ENCODE assay signal across 11 cellular contexts in the genomic region with DNA sequence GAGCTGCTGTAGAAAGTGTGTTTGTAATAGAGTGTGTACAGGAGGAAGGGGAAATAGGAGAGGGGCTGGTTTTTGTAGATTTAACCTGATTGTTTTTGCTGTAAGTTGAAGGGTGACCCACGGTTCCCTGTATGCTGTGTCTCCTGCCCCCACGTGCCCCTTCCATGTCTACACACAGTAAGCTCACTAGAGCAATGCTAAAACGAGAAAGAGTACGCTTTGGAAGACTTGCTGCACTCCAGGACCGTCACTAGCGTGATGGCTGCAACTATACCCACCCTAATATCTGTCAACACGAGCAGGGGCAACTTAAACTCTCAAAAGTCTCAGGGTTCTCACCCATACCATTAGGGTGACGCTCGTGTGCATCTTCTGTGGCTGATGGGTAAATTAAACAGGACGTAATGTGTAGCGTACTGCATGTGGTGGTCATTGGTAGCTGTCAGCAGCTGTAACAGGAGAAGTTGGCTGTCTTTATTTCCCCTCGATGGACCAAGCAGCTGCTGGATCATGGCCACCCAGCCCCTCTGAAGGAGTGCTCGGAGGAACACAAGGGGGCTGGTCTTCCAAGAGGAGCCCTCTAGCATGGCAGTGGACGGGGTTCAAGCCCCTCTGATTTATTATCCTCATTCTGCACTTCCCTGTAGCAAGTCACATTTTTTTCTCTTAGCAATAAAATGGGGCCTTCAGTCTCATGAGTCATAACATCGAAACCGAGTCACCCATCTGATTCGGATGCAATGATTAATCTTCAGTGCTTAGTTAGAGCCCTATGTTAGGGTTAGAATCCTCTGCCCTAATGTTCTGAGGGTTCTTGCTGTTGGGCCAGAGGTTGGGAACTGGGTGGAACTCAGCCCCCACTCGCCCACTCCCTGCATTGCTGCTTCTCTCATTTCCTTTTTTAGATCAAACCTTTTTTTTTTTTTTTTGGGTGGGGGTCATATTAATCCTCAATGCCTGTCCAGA. TPM values are rescaled to one million over a fixed set of nuclear protein-coding genes. Genes with fewer than 3 reads are reported as not detected.
DNase-seq lines count a peak whose midpoint lies in the region; ATAC-seq, FAIRE-seq and TF ChIP-seq lines count a peak whose summit lies in the region.
"Had no signal": no experiment of that assay in that cellular context is flagged by ENCODE, and none has a peak within 500 bp of the region (broad histone marks: within the 10 kb centered on the region; RNA-seq: fewer than 3 reads in every experiment).

No MANE protein-coding gene starts in this region.

- peak overlapping the region; percentile 19 to 92 (median 68) for H3K4me3 Mint-ChIP-seq in CD4-positive, CD25-positive, alpha-beta regulatory T cell
- peak overlapping the region; percentile 65 for H3K4me3 Mint-ChIP-seq in astrocyte (ENCODE audit: unreplicated experiment)
- H3K4me3 Mint-ChIP-seq in naive thymus-derived CD8-positive, alpha-beta T cell, result peak overlapping the region in 6 of 10 donors; percentile 0 to 56 (median 8)

- no peaks in the 10 kb centered on the region for H3K9me3 Mint-ChIP-seq in CD4-positive, CD25-positive, alpha-beta regulatory T cell
- no peaks in the 10 kb centered on the region for H3K9me3 Mint-ChIP-seq in astrocyte (ENCODE audit: unreplicated experiment)
- no peaks in the 10 kb centered on the region for H3K9me3 Mint-ChIP-seq in naive thymus-derived CD8-positive, alpha-beta T cell

- ATAC-seq in CD4-positive, CD25-positive, alpha-beta regulatory T cell (ENCODE audit: low read depth in 2 of 2), result peak; percentile 52 to 63
- ATAC-seq in naive thymus-derived CD8-positive, alpha-beta T cell, result peak in 1 of 2 donors; percentile 17
- ATAC-seq in psoas muscle (no peak), HG02885 (IDR thresholded peaks at IDR 0.05; ENCODE audit: poor library complexity, unreplicated experiment) (no peak)

- no peak overlapping the region for H3K9ac ChIP-seq in astrocyte (ENCODE audit: low read length)

- peaks cover 91% of the 10 kb centered on the region for H3K4me1 ChIP-seq in CD4-positive, CD25-positive, alpha-beta regulatory T cell (ENCODE audit: control insufficient read depth, insufficient read depth, low read length, poor library complexity, severe bottlenecking)
- H3K4me1 ChIP-seq in astrocyte (ENCODE audit: insufficient read depth, low read length) (no peaks in the 10 kb centered on the region), psoas muscle (no peaks in the 10 kb centered on the region)

- peak overlapping the region; percentile 78 to 97 (median 90) for H3K27ac Mint-ChIP-seq in CD4-positive, CD25-positive, alpha-beta regulatory T cell
- H3K27ac Mint-ChIP-seq in astrocyte (ENCODE audit: unreplicated experiment), result peak overlapping the region; percentile 71
- H3K27ac Mint-ChIP-seq in naive thymus-derived CD8-positive, alpha-beta T cell, result peak overlapping the region; percentile 64 to 95 (median 89)

- 57 to 68% (median 61%) methylated on average over 18 of the region's 18 CpGs for WGBS in psoas muscle, 3 donors

- no peak for DNase-seq in CD4-positive, CD25-positive, alpha-beta regulatory T cell
- DNase-seq in HT1080 (ENCODE audit: low read depth) (peak; percentile 24), astrocyte (ENCODE audit: low read depth) (no peak), psoas muscle (no peak), NCI-H1048 (lab: John Stamatoyannopoulos, UW) (no peak), NCI-H345 (lab: John Stamatoyannopoulos, UW) (no peak)
- no peak for DNase-seq in naive thymus-derived CD8-positive, alpha-beta T cell
- DNase-seq: NCI-H1417 treated with DMSO at 0.1 percent for 48 hours had no signal

- peak overlapping the region; percentile 32 for H3K4me3 ChIP-seq in CD4-positive, CD25-positive, alpha-beta regulatory T cell (ENCODE audit: low read depth, low read length)
- H3K4me3 ChIP-seq in astrocyte (ENCODE audit: insufficient read depth, low read depth, low read length) (no peak overlapping the region), psoas muscle (no peak overlapping the region)

- TF ChIP-seq CTCF in astrocyte (IDR thresholded peaks at IDR 0.05; ENCODE audit: insufficient read depth, low read depth, low read length) (no peak), psoas muscle (IDR thresholded peaks at IDR 0.05) (no peak)

- H3K36me3 Mint-ChIP-seq in CD4-positive, CD25-positive, alpha-beta regulatory T cell, result peaks cover 60% of the 10 kb centered on the region
- H3K36me3 Mint-ChIP-seq in astrocyte (ENCODE audit: low read depth, unreplicated experiment), result peaks cover 49% of the 10 kb centered on the region
- H3K36me3 Mint-ChIP-seq in naive thymus-derived CD8-positive, alpha-beta T cell, result peaks cover 0 to 98% (median 12%) of the 10 kb centered on the region in 3 donors

- no peak for FAIRE-seq in astrocyte (lab: Jason Lieb, UNC)
- FAIRE-seq: D721Med, GM19239 had no signal

- H3K27me3 ChIP-seq in CD4-positive, CD25-positive, alpha-beta regulatory T cell (ENCODE audit: control insufficient read depth, insufficient read depth, low read length), result no peaks in the 10 kb centered on the region
- H3K27me3 ChIP-seq in astrocyte (ENCODE audit: insufficient read depth, low read length) (peaks cover 11% of the 10 kb centered on the region), psoas muscle (ENCODE audit: insufficient read depth in 3 of 3, low read length in 2 of 3) (peaks cover 0 to 10% (median 2%) of the 10 kb centered on the region in 3 donors)

- peaks cover 99% of the 10 kb centered on the region for H3K36me3 ChIP-seq in CD4-positive, CD25-positive, alpha-beta regulatory T cell (ENCODE audit: control insufficient read depth, insufficient read depth, low read length)
- H3K36me3 ChIP-seq in astrocyte (ENCODE audit: insufficient read depth, low read length), result no peaks in the 10 kb centered on the region
- H3K36me3 ChIP-seq in psoas muscle (ENCODE audit: insufficient read depth in 1 of 2, low read depth in 1 of 2), result peaks cover 0 to 10% of the 10 kb centered on the region in 2 donors

- H3K4me1 Mint-ChIP-seq in CD4-positive, CD25-positive, alpha-beta regulatory T cell, result peaks cover 40 to 96% (median 66%) of the 10 kb centered on the region in 4 donors
- peaks cover 30% of the 10 kb centered on the region for H3K4me1 Mint-ChIP-seq in astrocyte (ENCODE audit: low read depth, unreplicated experiment)
- H3K4me1 Mint-ChIP-seq in naive thymus-derived CD8-positive, alpha-beta T cell, result peaks cover 59 to 89% (median 87%) of the 10 kb centered on the region in 4 donors

- peak overlapping the region; percentile 49 for H3K27ac ChIP-seq in CD4-positive, CD25-positive, alpha-beta regulatory T cell (ENCODE audit: insufficient read depth, low read length, poor library complexity, severe bottlenecking)
- no peak overlapping the region for H3K27ac ChIP-seq in astrocyte (ENCODE audit: low read depth, low read length)
- H3K27ac ChIP-seq in psoas muscle, result no peak overlapping the region

- no peak overlapping the region for H2AFZ ChIP-seq in astrocyte (ENCODE audit: low read depth, low read length)

- POLR2A ChIA-PET in naive thymus-derived CD8-positive, alpha-beta T cell (lab: Charles Lee), result no interaction called here

- H4K20me1 ChIP-seq in astrocyte (ENCODE audit: insufficient read depth, low read length), result peaks cover 5% of the 10 kb centered on the region

- intact Hi-C loops in psoas muscle (cut with DNase I), result no loop called here

- no peaks in the 10 kb centered on the region for H3K79me2 ChIP-seq in astrocyte (ENCODE audit: insufficient read depth, low read length)

- H3K27me3 Mint-ChIP-seq in CD4-positive, CD25-positive, alpha-beta regulatory T cell, result no peaks in the 10 kb centered on the region
- no peaks in the 10 kb centered on the region for H3K27me3 Mint-ChIP-seq in astrocyte (ENCODE audit: low read depth, unreplicated experiment)
- H3K27me3 Mint-ChIP-seq in naive thymus-derived CD8-positive, alpha-beta T cell, result no peaks in the 10 kb centered on the region

- no peaks in the 10 kb centered on the region for H3K9me3 ChIP-seq in CD4-positive, CD25-positive, alpha-beta regulatory T cell (ENCODE audit: control insufficient read depth in 2 of 2, low read length in 2 of 2)
- no peaks in the 10 kb centered on the region for H3K9me3 ChIP-seq in astrocyte (ENCODE audit: insufficient read depth, low read depth, low read length)
- no peaks in the 10 kb centered on the region for H3K9me3 ChIP-seq in psoas muscle

- H3K4me2 ChIP-seq in astrocyte (ENCODE audit: low read length), result no peak overlapping the region

RNA-seq across cellular contexts. Expression of a gene that starts 14.0 kb away (rescaled TPM):
- total RNA-seq in CD4-positive, CD25-positive, alpha-beta regulatory T cell, result 206 TPM
- polyA plus RNA-seq in CD4-positive, CD25-positive, alpha-beta regulatory T cell, result 10 to 100 TPM; 51.8 to 67.1 (median 62.9) TPM
- total RNA-seq in HT1080 (2014; rRNA removed; shearing (Covaris generic)), result 3.2 TPM in 2 replicates
- 2.5 and 3.8 TPM in 2 replicates for polyA plus RNA-seq in HT1080 (2015; cell fraction: cytosol; rRNA removed)
- 5.4 and 5.8 TPM in 2 replicates for polyA plus RNA-seq in HT1080 (2015; cell fraction: nucleus; rRNA removed)
- total RNA-seq in astrocyte (607 and 726 TPM in 2 replicates), psoas muscle (10 to 100 TPM in 1 of 4 donors, 1 to 10 TPM in 3; 3.3 to 10.1 (median 6.2) TPM)
- total RNA-seq in naive thymus-derived CD8-positive, alpha-beta T cell, result 10 to 100 TPM; 89.3 to 93.3 TPM
- 10 to 100 TPM; 69.3 to 94.1 (median 84.9) TPM for polyA plus RNA-seq in naive thymus-derived CD8-positive, alpha-beta T cell
- under 1 TPM; 0.31 to 0.68 (median 0.58) TPM for polyA plus RNA-seq in psoas muscle

RNA-seq across cellular contexts. Expression of a gene that starts 33.4 kb away (rescaled TPM):
- total RNA-seq in CD4-positive, CD25-positive, alpha-beta regulatory T cell, result 13.3 TPM
- polyA plus RNA-seq in CD4-positive, CD25-positive, alpha-beta regulatory T cell, result 1 to 10 TPM; 2.1 to 7.1 (median 5.6) TPM
- 11.0 and 13.8 TPM in 2 replicates for total RNA-seq in HT1080 (2014; rRNA removed; shearing (Covaris generic))
- 16.7 and 17.5 TPM in 2 replicates for polyA plus RNA-seq in HT1080 (2015; cell fraction: cytosol; rRNA removed)
- 11.7 and 12.8 TPM in 2 replicates for polyA plus RNA-seq in HT1080 (2015; cell fraction: nucleus; rRNA removed)
- 91.7 and 95.4 TPM in 2 replicates for total RNA-seq in astrocyte
- 10 to 100 TPM; 10.6 to 14.0 TPM for total RNA-seq in naive thymus-derived CD8-positive, alpha-beta T cell
- 1 to 10 TPM; 2.1 to 4.2 (median 2.5) TPM for polyA plus RNA-seq in naive thymus-derived CD8-positive, alpha-beta T cell
- total RNA-seq in psoas muscle, result 10 to 100 TPM; 10.9 to 17.3 (median 11.8) TPM
- 10 to 100 TPM in 1 of 3 donors, 1 to 10 TPM in 2; 6.3 to 20.0 (median 8.1) TPM for polyA plus RNA-seq in psoas muscle

Comparison
In these comparisons a context has a peak if more than half of its experiments do, and no peak if none do; other contexts are left out.
1. ATAC-seq: peak in CD4-positive, CD25-positive, alpha-beta regulatory T cell (2 of 2); none in psoas muscle (0 of 4) and HG02885 (single experiment).
2. H3K4me3 Mint-ChIP-seq: peak in every context shown above with its lines; median percentile 68 in CD4-positive, CD25-positive, alpha-beta regulatory T cell; 65 in astrocyte; 8 in naive thymus-derived CD8-positive, alpha-beta T cell.
3. RNA of a gene that starts 14.0 kb away (total RNA-seq): 607 to 726 TPM in astrocyte, 206 TPM in CD4-positive, CD25-positive, alpha-beta regulatory T cell (single experiment) and 89.3 to 93.3 TPM in naive thymus-derived CD8-positive, alpha-beta T cell; 3.3 to 10.1 TPM in psoas muscle and 3.2 TPM in HT1080; every median in the first group is over 4 times any median in the second.
4. Peak in every context shown above with its lines, with median percentiles within 50 percentile points of each other: H3K27ac Mint-ChIP-seq.